ENCODE assay signal across 19 cellular contexts in the genomic region with DNA sequence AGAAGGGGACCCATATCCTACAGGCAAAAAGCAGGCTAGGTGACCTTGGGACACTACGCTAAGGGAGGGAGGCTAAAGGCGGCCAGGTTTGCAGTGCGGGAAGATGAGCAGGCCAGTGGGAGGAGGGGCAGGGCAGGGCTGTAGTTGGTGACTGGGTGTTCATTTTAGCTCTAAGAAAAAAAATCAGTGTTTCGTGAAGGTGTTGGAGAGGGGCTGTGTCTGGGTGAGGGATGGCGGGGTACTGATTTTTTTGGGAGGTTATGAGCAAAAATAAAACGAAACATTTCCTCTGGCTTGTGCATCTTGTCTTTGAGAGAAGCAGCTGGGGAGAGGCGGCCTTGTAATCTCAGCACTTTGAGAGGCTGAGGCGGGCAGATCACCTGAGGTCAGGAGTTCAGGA. TPM values are rescaled to one million over a fixed set of nuclear protein-coding genes. Genes with fewer than 3 reads are reported as not detected.
DNase-seq lines count a peak whose midpoint lies in the region; ATAC-seq and TF ChIP-seq lines count a peak whose summit lies in the region.
"Had no signal": no experiment of that assay in that cellular context is flagged by ENCODE, and none has a peak within 500 bp of the region (broad histone marks: within the 10 kb centered on the region; RNA-seq: fewer than 3 reads in every experiment).

No MANE protein-coding gene starts in this region.

- H3K9ac ChIP-seq in Loucy (ENCODE audit: low read depth, low read length, poor library complexity, severe bottlenecking) = peak overlapping the region; percentile 56

- TF ChIP-seq CTCF in Loucy (conservative IDR thresholded peaks at IDR 0.05; ENCODE audit: low read length) = no peak

- H3K79me2 ChIP-seq in Loucy (ENCODE audit: insufficient read depth, low read length) = peaks cover 19% of the 10 kb centered on the region

- peak overlapping the region; percentile 49 for H3K27ac Mint-ChIP-seq in activated naive CD8-positive, alpha-beta T cell treated with anti-CD3 and anti-CD28 coated beads, Interleukin-2, amount 10 ng/mL, durations not matched to agents 7 days and 5 days
- H3K27ac Mint-ChIP-seq in activated naive CD8-positive, alpha-beta T cell treated with anti-CD3 and anti-CD28 coated beads, Interleukin-2, amount 50 U/mL, for 24 hours = no peak overlapping the region
- peak overlapping the region; percentile 51 for H3K27ac Mint-ChIP-seq in stimulated activated naive B cell treated with anti-CD40 and anti-IgM and Interleukin-4, amounts not matched to agents 10 μg/mL and 1 μg/mL and 100 μg/mL, for 72 hours
- H3K27ac Mint-ChIP-seq: activated CD8-positive, alpha-beta memory T cell treated with anti-CD3 and anti-CD28 coated beads, Interleukin-2, amount 10 ng/mL, durations not matched to agents 7 days and 5 days; HFFc6; progenitor cell of endocrine pancreas had no signal

- peaks cover 31% of the 10 kb centered on the region for H3K4me1 ChIP-seq in Loucy (ENCODE audit: insufficient read depth, low read length, poor library complexity, severe bottlenecking)

- ATAC-seq in activated naive CD8-positive, alpha-beta T cell treated with anti-CD3 and anti-CD28 coated beads, Interleukin-2, amount 10 ng/mL, durations not matched to agents 7 days and 5 days (ENCODE audit: low read depth) = no peak
- ATAC-seq in activated naive CD8-positive, alpha-beta T cell treated with anti-CD3 and anti-CD28 coated beads, Interleukin-2, amount 50 U/mL, for 24 hours = no peak
- peak; percentile 1 for ATAC-seq in left lobe of liver
- no peak for ATAC-seq in stimulated activated naive B cell treated with anti-CD40 and anti-IgM and Interleukin-4, amounts not matched to agents 10 μg/mL and 1 μg/mL and 100 μg/mL, for 72 hours (replicated peaks)
- no peak for ATAC-seq in GM18517 (IDR thresholded peaks at IDR 0.05; ENCODE audit: unreplicated experiment)
- ATAC-seq: activated CD8-positive, alpha-beta memory T cell treated with anti-CD3 and anti-CD28 coated beads, Interleukin-2, amount 10 ng/mL, durations not matched to agents 7 days and 5 days had no signal

- POLR2A ChIA-PET in activated naive CD8-positive, alpha-beta T cell treated with anti-CD3 and anti-CD28 coated beads, Interleukin-2, amount 10 ng/mL, durations not matched to agents 7 days and 5 days (lab: Charles Lee) = no interaction called here

- H3K4me2 ChIP-seq in Loucy (ENCODE audit: low read depth, low read length, poor library complexity, severe bottlenecking) = peak overlapping the region; percentile 96

- H3K36me3 ChIP-seq in Loucy (ENCODE audit: insufficient read depth, low read length) = no peaks in the 10 kb centered on the region
- H3K36me3 ChIP-seq: thoracic aorta had no signal

- no peak for DNase-seq in activated naive CD8-positive, alpha-beta T cell treated with anti-CD3 and anti-CD28 coated beads, Interleukin-2, amount 10 ng/mL, durations not matched to agents 7 days and 5 days
- DNase-seq in activated naive CD8-positive, alpha-beta T cell treated with anti-CD3 and anti-CD28 coated beads, Interleukin-2, amount 50 U/mL, for 24 hours = no peak
- no peak for DNase-seq in left lobe of liver (ENCODE audit: low spot score)
- DNase-seq in stimulated activated naive B cell treated with anti-CD40 and anti-IgM and Interleukin-4, amounts not matched to agents 10 μg/mL and 1 μg/mL and 100 μg/mL, for 72 hours = no peak
- DNase-seq in SHP77 treated with DMSO at 0.1 percent for 48 hours (lab: John Stamatoyannopoulos, UW) = no peak
- no peak for DNase-seq in KG1 (lab: John Stamatoyannopoulos, UW)
- DNase-seq: activated CD4-positive, alpha-beta T cell treated with anti-CD3 and anti-CD28 coated beads for 1 hour; activated CD8-positive, alpha-beta memory T cell treated with anti-CD3 and anti-CD28 coated beads, Interleukin-2, amount 10 ng/mL, durations not matched to agents 7 days and 5 days; HFFc6; Karpas-422; NCI-H1694 treated with DMSO at 0.1 percent for 48 hours had no signal

- H3F3A ChIP-seq in Loucy (ENCODE audit: low read depth) = peaks cover 21% of the 10 kb centered on the region; the same call in 1 of the 2 replicates

- peaks cover 20% of the 10 kb centered on the region for H3K36me3 Mint-ChIP-seq in activated naive CD8-positive, alpha-beta T cell treated with anti-CD3 and anti-CD28 coated beads, Interleukin-2, amount 10 ng/mL, durations not matched to agents 7 days and 5 days
- peaks cover 29% of the 10 kb centered on the region for H3K36me3 Mint-ChIP-seq in activated naive CD8-positive, alpha-beta T cell treated with anti-CD3 and anti-CD28 coated beads, Interleukin-2, amount 50 U/mL, for 24 hours (ENCODE audit: low read depth)
- H3K36me3 Mint-ChIP-seq in stimulated activated naive B cell treated with anti-CD40 and anti-IgM and Interleukin-4, amounts not matched to agents 10 μg/mL and 1 μg/mL and 100 μg/mL, for 72 hours = peaks cover 48 to 55% of the 10 kb centered on the region in 2 donors

- H2AFZ ChIP-seq in Loucy (ENCODE audit: low read length) = no peak overlapping the region

- H3K4me1 Mint-ChIP-seq in activated naive CD8-positive, alpha-beta T cell treated with anti-CD3 and anti-CD28 coated beads, Interleukin-2, amount 10 ng/mL, durations not matched to agents 7 days and 5 days = peaks cover 26% of the 10 kb centered on the region
- peaks cover 47% of the 10 kb centered on the region for H3K4me1 Mint-ChIP-seq in activated naive CD8-positive, alpha-beta T cell treated with anti-CD3 and anti-CD28 coated beads, Interleukin-2, amount 50 U/mL, for 24 hours
- H3K4me1 Mint-ChIP-seq in stimulated activated naive B cell treated with anti-CD40 and anti-IgM and Interleukin-4, amounts not matched to agents 10 μg/mL and 1 μg/mL and 100 μg/mL, for 72 hours = peaks cover 37 to 63% of the 10 kb centered on the region in 2 donors

- H3K9me2 ChIP-seq in Loucy (replicated peaks; ENCODE audit: low read depth, low read length) = no peaks in the 10 kb centered on the region

- H3K27me3 ChIP-seq in Loucy (ENCODE audit: insufficient read depth, low read length, poor library complexity, severe bottlenecking) = peaks cover 6% of the 10 kb centered on the region

- peaks cover 2% of the 10 kb centered on the region for H4K20me1 ChIP-seq in Loucy (ENCODE audit: insufficient read depth, low read length, poor library complexity, severe bottlenecking)

- H3K4me3 ChIP-seq in Loucy (ENCODE audit: low read length, poor library complexity, severe bottlenecking) = peak overlapping the region; percentile 69
- H3K4me3 ChIP-seq: coronary artery, thoracic aorta had no signal

- peaks cover 12% of the 10 kb centered on the region for H3K27me3 Mint-ChIP-seq in activated naive CD8-positive, alpha-beta T cell treated with anti-CD3 and anti-CD28 coated beads, Interleukin-2, amount 10 ng/mL, durations not matched to agents 7 days and 5 days
- peaks cover 9% of the 10 kb centered on the region for H3K27me3 Mint-ChIP-seq in activated naive CD8-positive, alpha-beta T cell treated with anti-CD3 and anti-CD28 coated beads, Interleukin-2, amount 50 U/mL, for 24 hours
- no peaks in the 10 kb centered on the region for H3K27me3 Mint-ChIP-seq in stimulated activated naive B cell treated with anti-CD40 and anti-IgM and Interleukin-4, amounts not matched to agents 10 μg/mL and 1 μg/mL and 100 μg/mL, for 72 hours

- no peak overlapping the region for H3K4me3 Mint-ChIP-seq in activated naive CD8-positive, alpha-beta T cell treated with anti-CD3 and anti-CD28 coated beads, Interleukin-2, amount 10 ng/mL, durations not matched to agents 7 days and 5 days
- H3K4me3 Mint-ChIP-seq in activated naive CD8-positive, alpha-beta T cell treated with anti-CD3 and anti-CD28 coated beads, Interleukin-2, amount 50 U/mL, for 24 hours = no peak overlapping the region
- H3K4me3 Mint-ChIP-seq in stimulated activated naive B cell treated with anti-CD40 and anti-IgM and Interleukin-4, amounts not matched to agents 10 μg/mL and 1 μg/mL and 100 μg/mL, for 72 hours = peak overlapping the region in 1 of 2 donors; percentile 66
- H3K4me3 Mint-ChIP-seq: activated CD8-positive, alpha-beta memory T cell treated with anti-CD3 and anti-CD28 coated beads, Interleukin-2, amount 10 ng/mL, durations not matched to agents 7 days and 5 days; HFFc6 had no signal

- peaks cover 3% of the 10 kb centered on the region for H3K9me3 Mint-ChIP-seq in activated naive CD8-positive, alpha-beta T cell treated with anti-CD3 and anti-CD28 coated beads, Interleukin-2, amount 10 ng/mL, durations not matched to agents 7 days and 5 days
- peaks cover 4% of the 10 kb centered on the region for H3K9me3 Mint-ChIP-seq in activated naive CD8-positive, alpha-beta T cell treated with anti-CD3 and anti-CD28 coated beads, Interleukin-2, amount 50 U/mL, for 24 hours
- H3K9me3 Mint-ChIP-seq in stimulated activated naive B cell treated with anti-CD40 and anti-IgM and Interleukin-4, amounts not matched to agents 10 μg/mL and 1 μg/mL and 100 μg/mL, for 72 hours = peaks cover 9 to 17% of the 10 kb centered on the region in 2 donors

- no peaks in the 10 kb centered on the region for H3K9me3 ChIP-seq in Loucy (ENCODE audit: insufficient read depth, low read depth, low read length)
- H3K9me3 ChIP-seq: thoracic aorta had no signal

RNA-seq across cellular contexts. Expression of a gene that starts 4.3 kb away (rescaled TPM):
- total RNA-seq in activated naive CD8-positive, alpha-beta T cell treated with anti-CD3 and anti-CD28 coated beads, Interleukin-2, amount 10 ng/mL, durations not matched to agents 7 days and 5 days = 100 to 1,000 TPM in 1 of 2 experiments, 10 to 100 TPM in 1; 94.2 to 105 TPM
- 24.4 TPM for total RNA-seq in left lobe of liver

RNA-seq across cellular contexts. Expression of a gene that starts 4.6 kb away (rescaled TPM):
- total RNA-seq in activated naive CD8-positive, alpha-beta T cell treated with anti-CD3 and anti-CD28 coated beads, Interleukin-2, amount 10 ng/mL, durations not matched to agents 7 days and 5 days = 1 to 10 TPM; 6.9 TPM
- 787 TPM for total RNA-seq in left lobe of liver

RNA-seq across cellular contexts. Expression of a gene that starts 27.3 kb away (rescaled TPM):
- total RNA-seq in activated naive CD8-positive, alpha-beta T cell treated with anti-CD3 and anti-CD28 coated beads, Interleukin-2, amount 10 ng/mL, durations not matched to agents 7 days and 5 days = not detected
- total RNA-seq in left lobe of liver = 1.3 TPM
- total RNA-seq: activated CD8-positive, alpha-beta memory T cell treated with anti-CD3 and anti-CD28 coated beads, Interleukin-2, amount 10 ng/mL, durations not matched to agents 7 days and 5 days; bronchial epithelial cell; fibroblast of lung; HFFc6; HT1080; progenitor cell of endocrine pancreas had no signal

RNA-seq across cellular contexts. Expression of a gene that starts 37.0 kb away (rescaled TPM):
- 1 to 10 TPM; 1.4 to 1.7 TPM for total RNA-seq in activated naive CD8-positive, alpha-beta T cell treated with anti-CD3 and anti-CD28 coated beads, Interleukin-2, amount 10 ng/mL, durations not matched to agents 7 days and 5 days
- total RNA-seq in left lobe of liver = 0.13 TPM

RNA-seq across cellular contexts. Expression of a gene that starts 56.1 kb away (rescaled TPM):
- 10 to 100 TPM; 51.3 to 53.4 TPM for total RNA-seq in activated naive CD8-positive, alpha-beta T cell treated with anti-CD3 and anti-CD28 coated beads, Interleukin-2, amount 10 ng/mL, durations not matched to agents 7 days and 5 days
- total RNA-seq in left lobe of liver = 31.7 TPM

Comparison
In these comparisons a context has a peak if more than half of its experiments do, and no peak if none do; other contexts are left out.
1. RNA of a gene that starts 4.6 kb away (total RNA-seq): 787 TPM in left lobe of liver (single experiment); 6.9 TPM in activated naive CD8-positive, alpha-beta T cell treated with anti-CD3 and anti-CD28 coated beads, Interleukin-2, amount 10 ng/mL, durations not matched to agents 7 days and 5 days; every median in the first group is over 10 times any median in the second.